ENCODE assay signal across 14 cellular contexts in the genomic region with DNA sequence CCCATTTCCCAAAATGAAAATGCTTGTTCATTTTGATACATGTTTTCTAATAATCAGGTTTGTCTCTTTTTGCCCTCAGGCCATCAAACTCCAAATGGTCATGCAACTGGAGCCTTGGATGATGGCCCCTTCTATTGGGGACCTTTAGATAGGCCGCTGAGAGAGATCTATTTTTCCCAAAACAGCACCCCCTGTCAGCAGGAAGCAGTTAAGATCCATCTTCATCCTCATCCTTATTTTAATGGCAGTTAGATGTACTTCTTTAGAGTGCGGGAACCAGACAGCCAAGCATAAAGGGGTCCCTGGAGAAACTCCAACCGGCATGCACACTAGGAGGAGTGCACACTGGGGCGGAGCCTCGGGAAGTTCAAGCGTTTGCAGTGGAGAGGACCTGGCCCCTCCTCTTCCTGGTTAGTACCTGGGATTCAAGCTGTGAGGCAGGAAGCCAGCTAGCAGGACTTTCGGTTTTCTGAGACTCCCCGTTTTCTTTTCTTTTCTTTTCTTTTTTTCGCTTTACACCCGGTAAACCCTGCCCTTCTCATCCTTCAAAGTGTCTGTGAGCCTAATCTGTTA. TPM values are rescaled to one million over a fixed set of nuclear protein-coding genes. Genes with fewer than 3 reads are reported as not detected.
DNase-seq lines count a peak whose midpoint lies in the region; ATAC-seq, FAIRE-seq and TF ChIP-seq lines count a peak whose summit lies in the region.
"Had no signal": no experiment of that assay in that cellular context is flagged by ENCODE, and none has a peak within 500 bp of the region (broad histone marks: within the 10 kb centered on the region; RNA-seq: fewer than 3 reads in every experiment).

No MANE protein-coding gene starts in this region.

- TF ChIP-seq CTCF in OCI-LY1 (IDR thresholded peaks at IDR 0.05; ENCODE audit: low read length) (peak; percentile 50; the same call in 1 of the 2 replicates), foreskin keratinocyte (conservative IDR thresholded peaks at IDR 0.05) (peak; percentile 22), mammary epithelial cell (conservative IDR thresholded peaks at IDR 0.05 in 1 of 2, IDR thresholded peaks at IDR 0.05 in 1 of 2; ENCODE audit: extremely low read depth in 1 of 2, insufficient read depth in 1 of 2, low read depth in 1 of 2, low read length in 2 of 2) (no peak)

- 0 out of 2 replicates have a peak, but pooled peaks cover 2% of the 10 kb centered on the region for H3F3A ChIP-seq in OCI-LY1 (ENCODE audit: insufficient read depth, low read length)

- WGBS in mammary epithelial cell (ENCODE audit: low coverage, missing lambda C conversion rate), result 72% methylated on average over 7 of the region's 10 CpGs

- H3K27me3 ChIP-seq in OCI-LY1 (ENCODE audit: insufficient read depth, low read length) (no peaks in the 10 kb centered on the region), foreskin keratinocyte (peaks cover 4% of the 10 kb centered on the region), mammary epithelial cell (ENCODE audit: insufficient read depth, low read length) (no peaks in the 10 kb centered on the region)
- H3K27me3 ChIP-seq: BLaER1 treated with 17β-estradiol and CSF1 and Interleukin-3, amounts not matched to agents 10 nM and 100 nM; cardiac muscle cell had no signal

- no peak for FAIRE-seq in urothelium cell line (lab: Jason Lieb, UNC)

- no peaks in the 10 kb centered on the region for H3K36me3 Mint-ChIP-seq in activated CD8-positive, alpha-beta memory T cell treated with anti-CD3 and anti-CD28 coated beads, Interleukin-2, amount 10 ng/mL, durations not matched to agents 7 days and 5 days
- no peaks in the 10 kb centered on the region for H3K36me3 Mint-ChIP-seq in stimulated activated effector memory CD8-positive, alpha-beta T cell treated with anti-CD3 and anti-CD28 coated beads, Interleukin-12 subunit alpha, Interleukin-12 subunit beta, amount 100 ng/mL, for 72 hours

- peak overlapping the region; percentile 38 for H3K4me3 Mint-ChIP-seq in activated CD8-positive, alpha-beta memory T cell treated with anti-CD3 and anti-CD28 coated beads, Interleukin-2, amount 10 ng/mL, durations not matched to agents 7 days and 5 days
- no peak overlapping the region for H3K4me3 Mint-ChIP-seq in stimulated activated effector memory CD8-positive, alpha-beta T cell treated with anti-CD3 and anti-CD28 coated beads, Interleukin-12 subunit alpha, Interleukin-12 subunit beta, amount 100 ng/mL, for 72 hours

- no peaks in the 10 kb centered on the region for H4K20me1 ChIP-seq in OCI-LY1 (ENCODE audit: insufficient read depth, low read length)
- no peaks in the 10 kb centered on the region for H4K20me1 ChIP-seq in mammary epithelial cell (ENCODE audit: insufficient read depth, low read length)
- H4K20me1 ChIP-seq: BLaER1 treated with 17β-estradiol and CSF1 and Interleukin-3, amounts not matched to agents 10 nM and 100 nM had no signal

- no peak overlapping the region for H3K27ac ChIP-seq in OCI-LY1 (ENCODE audit: low read depth, low read length, poor library complexity, severe bottlenecking)
- H3K27ac ChIP-seq in foreskin keratinocyte, result no peak overlapping the region
- H3K27ac ChIP-seq in mammary epithelial cell (ENCODE audit: insufficient read depth, low read depth, low read length), result no peak overlapping the region
- H3K27ac ChIP-seq: BLaER1 treated with 17β-estradiol and CSF1 and Interleukin-3, amounts not matched to agents 10 nM and 100 nM; cardiac muscle cell; RWPE1; VCaP had no signal

- H3K4me1 ChIP-seq in OCI-LY1 (ENCODE audit: insufficient read depth, low read length, severe bottlenecking), result peaks cover 14% of the 10 kb centered on the region
- H3K4me1 ChIP-seq in foreskin keratinocyte, result no peaks in the 10 kb centered on the region
- H3K4me1 ChIP-seq in mammary epithelial cell (ENCODE audit: insufficient read depth, low read length), result no peaks in the 10 kb centered on the region

- no TSS peak for BruUV-seq in mammary epithelial cell (replicated peaks; lab: Mats Ljungman, UMichigan)

- H3K9me2 ChIP-seq in OCI-LY1 (ENCODE audit: low read depth, low read length), result no peaks in the 10 kb centered on the region

- H3K9me3 ChIP-seq in OCI-LY1 (ENCODE audit: low read length), result no peaks in the 10 kb centered on the region
- H3K9me3 ChIP-seq in mammary epithelial cell (replicated peaks; ENCODE audit: insufficient read depth, low read length), result no peaks in the 10 kb centered on the region
- H3K9me3 ChIP-seq: BLaER1 treated with 17β-estradiol and CSF1 and Interleukin-3, amounts not matched to agents 10 nM and 100 nM had no signal

- H3K36me3 ChIP-seq in OCI-LY1 (ENCODE audit: insufficient read depth, low read length) (no peaks in the 10 kb centered on the region), mammary epithelial cell (ENCODE audit: insufficient read depth, low read length) (no peaks in the 10 kb centered on the region)
- H3K36me3 ChIP-seq: BLaER1 treated with 17β-estradiol and CSF1 and Interleukin-3, amounts not matched to agents 10 nM and 100 nM; cardiac muscle cell had no signal

- dilution Hi-C loops in mammary epithelial cell (cut with HindIII; ENCODE audit: low sequenced_read_pairs), result no loop called here

- H3K27ac Mint-ChIP-seq in activated CD8-positive, alpha-beta memory T cell treated with anti-CD3 and anti-CD28 coated beads, Interleukin-2, amount 10 ng/mL, durations not matched to agents 7 days and 5 days, result peak overlapping the region; percentile 37
- H3K27ac Mint-ChIP-seq in stimulated activated effector memory CD8-positive, alpha-beta T cell treated with anti-CD3 and anti-CD28 coated beads, Interleukin-12 subunit alpha, Interleukin-12 subunit beta, amount 100 ng/mL, for 72 hours, result no peak overlapping the region

- in situ Hi-C loops in mammary epithelial cell (cut with MboI; ENCODE audit: low sequenced_read_pairs in 2 of 2), result loop anchor here (10.0 to 25.0 kb wide), 4 partner anchors 371 to 988 kb away; no protein-coding TSS in a partner anchor

- DNase-seq in activated CD8-positive, alpha-beta memory T cell treated with anti-CD3 and anti-CD28 coated beads, Interleukin-2, amount 10 ng/mL, durations not matched to agents 7 days and 5 days, result no peak
- no peak for DNase-seq in activated CD8-positive, alpha-beta memory T cell treated with anti-CD3 and anti-CD28 coated beads for 24 hours
- DNase-seq in foreskin keratinocyte, result no peak
- DNase-seq in urothelium cell line (ENCODE audit: low spot score), result peak; percentile 7
- no peak for DNase-seq in stimulated activated effector memory CD8-positive, alpha-beta T cell treated with anti-CD3 and anti-CD28 coated beads, Interleukin-12 subunit alpha, Interleukin-12 subunit beta, amount 100 ng/mL, for 72 hours (ENCODE audit: low spot score in 2 of 2)
- DNase-seq in mammary epithelial cell, result no peak
- DNase-seq: stimulated activated CD4-positive, alpha-beta T cell treated with anti-CD3 and anti-CD28 coated beads, Interleukin-2, amount 100 ng/mL, for 48 hours had no signal

- ATAC-seq in activated CD8-positive, alpha-beta memory T cell treated with anti-CD3 and anti-CD28 coated beads, Interleukin-2, amount 10 ng/mL, durations not matched to agents 7 days and 5 days, result no peak
- ATAC-seq in foreskin keratinocyte (peak; percentile 16), GM18498 (IDR thresholded peaks at IDR 0.05; ENCODE audit: unreplicated experiment) (no peak)
- no peak for ATAC-seq in stimulated activated effector memory CD8-positive, alpha-beta T cell treated with anti-CD3 and anti-CD28 coated beads, Interleukin-12 subunit alpha, Interleukin-12 subunit beta, amount 100 ng/mL, for 72 hours

- H3K9me3 Mint-ChIP-seq in activated CD8-positive, alpha-beta memory T cell treated with anti-CD3 and anti-CD28 coated beads, Interleukin-2, amount 10 ng/mL, durations not matched to agents 7 days and 5 days (ENCODE audit: low read depth), result no peaks in the 10 kb centered on the region
- H3K9me3 Mint-ChIP-seq in stimulated activated effector memory CD8-positive, alpha-beta T cell treated with anti-CD3 and anti-CD28 coated beads, Interleukin-12 subunit alpha, Interleukin-12 subunit beta, amount 100 ng/mL, for 72 hours, result no peaks in the 10 kb centered on the region

- H3K9ac ChIP-seq in OCI-LY1 (ENCODE audit: low read length), result peak overlapping the region; percentile 21; the same call in 1 of the 2 replicates
- no peak overlapping the region for H3K9ac ChIP-seq in mammary epithelial cell (ENCODE audit: insufficient read depth, low read length)
- H3K9ac ChIP-seq: BLaER1 treated with 17β-estradiol and CSF1 and Interleukin-3, amounts not matched to agents 10 nM and 100 nM had no signal

- no peaks in the 10 kb centered on the region for H3K79me2 ChIP-seq in OCI-LY1 (ENCODE audit: insufficient read depth, low read length)
- no peaks in the 10 kb centered on the region for H3K79me2 ChIP-seq in mammary epithelial cell (ENCODE audit: insufficient read depth, low read length)

- H2AFZ ChIP-seq in OCI-LY1 (ENCODE audit: low read length) (peak overlapping the region; percentile 99), mammary epithelial cell (ENCODE audit: low read depth, low read length) (no peak overlapping the region)

- H3K4me3 ChIP-seq in OCI-LY1 (ENCODE audit: low read depth, low read length, poor library complexity, severe bottlenecking), result peak overlapping the region; percentile 43
- H3K4me3 ChIP-seq in mammary epithelial cell (replicated peaks in 1 of 3; ENCODE audit: insufficient read depth in 1 of 3, low read depth in 2 of 3, low read length in 3 of 3), result no peak overlapping the region
- H3K4me3 ChIP-seq: BLaER1 treated with 17β-estradiol and CSF1 and Interleukin-3, amounts not matched to agents 10 nM and 100 nM; cardiac muscle cell had no signal

- H3K4me2 ChIP-seq in OCI-LY1 (ENCODE audit: low read length) (peak overlapping the region; percentile 59), mammary epithelial cell (ENCODE audit: insufficient read depth, low read depth, low read length) (no peak overlapping the region)
- H3K4me2 ChIP-seq: BLaER1 treated with 17β-estradiol and CSF1 and Interleukin-3, amounts not matched to agents 10 nM and 100 nM had no signal

- intact Hi-C loops in mammary epithelial cell (cut with micrococcal nuclease), result loop anchor here (10.0 kb wide), 1 partner anchor 991 kb away; no protein-coding TSS in a partner anchor

- H3K27me3 Mint-ChIP-seq in activated CD8-positive, alpha-beta memory T cell treated with anti-CD3 and anti-CD28 coated beads, Interleukin-2, amount 10 ng/mL, durations not matched to agents 7 days and 5 days, result peaks cover 8% of the 10 kb centered on the region

- H3K4me1 Mint-ChIP-seq in activated CD8-positive, alpha-beta memory T cell treated with anti-CD3 and anti-CD28 coated beads, Interleukin-2, amount 10 ng/mL, durations not matched to agents 7 days and 5 days, result no peaks in the 10 kb centered on the region
- H3K4me1 Mint-ChIP-seq in stimulated activated effector memory CD8-positive, alpha-beta T cell treated with anti-CD3 and anti-CD28 coated beads, Interleukin-12 subunit alpha, Interleukin-12 subunit beta, amount 100 ng/mL, for 72 hours, result no peaks in the 10 kb centered on the region

- CTCF ChIA-PET in activated CD8-positive, alpha-beta memory T cell treated with anti-CD3 and anti-CD28 coated beads, Interleukin-2, amount 10 ng/mL, durations not matched to agents 7 days and 5 days (lab: Charles Lee), result no interaction called here
- CTCF ChIA-PET in mammary epithelial cell (lab: Charles Lee; ENCODE audit: low non-redundant PET), result no interaction called here

RNA-seq across cellular contexts. Expression of a gene that starts 31.9 kb away (rescaled TPM):
- not detected for total RNA-seq in activated CD8-positive, alpha-beta memory T cell treated with anti-CD3 and anti-CD28 coated beads, Interleukin-2, amount 10 ng/mL, durations not matched to agents 7 days and 5 days
- total RNA-seq in foreskin keratinocyte (not detected in 2 replicates), mammary epithelial cell (not detected)
- polyA plus RNA-seq in foreskin keratinocyte (not detected in 2 replicates), mammary epithelial cell (not detected)
- polyA minus RNA-seq in mammary epithelial cell, result not detected
- total RNA-seq: cardiac muscle cell, omental fat pad had no signal
- polyA plus RNA-seq: cardiac muscle cell had no signal

Comparison
In these comparisons a context has a peak if more than half of its experiments do, and no peak if none do; other contexts are left out.
1. CTCF ChIP-seq: peak in OCI-LY1 (single experiment) and foreskin keratinocyte (single experiment); none in mammary epithelial cell (0 of 2).